ENCODE assay signal across 8 cellular contexts in genomic region chr10:109852004-109852717, GRCh38.
DNase-seq lines count a peak whose midpoint lies in the region; ATAC-seq and TF ChIP-seq lines count a peak whose summit lies in the region.

No MANE protein-coding gene starts in this region.

- H3K4me3 ChIP-seq in GM23338, result no peak overlapping the region

- peak; percentile 98 for ATAC-seq in GM23338

- H3K27me3 ChIP-seq in GM23338 (ENCODE audit: insufficient read depth), result no peaks in the 10 kb centered on the region

- TF ChIP-seq CTCF in GM23338 (conservative IDR thresholded peaks at IDR 0.05; ENCODE audit: low read depth in 2 of 2), result peak; percentile 88 to 99
- peak; percentile 96 for TF ChIP-seq CTCF in LNCAP (IDR thresholded peaks at IDR 0.05)
- peak; percentile 74 for TF ChIP-seq CTCF in glutamatergic neuron (IDR thresholded peaks at IDR 0.05; ENCODE audit: partially characterized antibody, unreplicated experiment)

- H3K36me3 ChIP-seq in GM23338 (ENCODE audit: insufficient read depth), result no peaks in the 10 kb centered on the region

- CTCF ChIA-PET in activated naive CD4-positive, alpha-beta T cell treated with anti-CD3 and anti-CD28 coated beads, Interleukin-2, amount 10 ng/mL, durations not matched to agents 7 days and 5 days (lab: Charles Lee), result interaction anchor here (0.8 to 1.4 kb wide), 4 partner anchors 8 to 82 kb away, joined by 3 to 8 read pairs (median 4); no protein-coding TSS in a partner anchor

- no peaks in the 10 kb centered on the region for H3K36me3 Mint-ChIP-seq in GM23338 (ENCODE audit: low read depth)
- H3K36me3 Mint-ChIP-seq in activated naive CD4-positive, alpha-beta T cell treated with anti-CD3 and anti-CD28 coated beads, Interleukin-2, amount 10 ng/mL, durations not matched to agents 7 days and 5 days, result no peaks in the 10 kb centered on the region
- H3K36me3 Mint-ChIP-seq in glutamatergic neuron (ENCODE audit: unreplicated experiment), result no peaks in the 10 kb centered on the region

- H3K4me1 ChIP-seq in GM23338 (ENCODE audit: insufficient read depth), result no peaks in the 10 kb centered on the region; the same call in 1 of the 2 replicates

- H3K9me2 ChIP-seq in GM23338 (ENCODE audit: insufficient read depth), result no peaks in the 10 kb centered on the region

- H4K20me1 ChIP-seq in GM23338 (replicated peaks; ENCODE audit: insufficient read depth), result no peaks in the 10 kb centered on the region

- peak overlapping the region; percentile 87 for H2AFZ ChIP-seq in GM23338

- H3F3A ChIP-seq in GM23338 (replicated peaks; ENCODE audit: low read depth), result no peaks in the 10 kb centered on the region

- H3K27ac Mint-ChIP-seq in GM23338 (no peak overlapping the region), glutamatergic neuron (ENCODE audit: unreplicated experiment) (no peak overlapping the region)
- H3K27ac Mint-ChIP-seq in activated naive CD4-positive, alpha-beta T cell treated with anti-CD3 and anti-CD28 coated beads, Interleukin-2, amount 10 ng/mL, durations not matched to agents 7 days and 5 days, result peak overlapping the region; percentile 4

- DNase-seq in GM03348 (ENCODE audit: low spot score) (peak; percentile 92), GM23338 (ENCODE audit: low spot score) (peak; percentile 88), SK-N-DZ (ENCODE audit: low spot score) (peak; percentile 76), glutamatergic neuron (peak; percentile 89), posterior vena cava (ENCODE audit: low spot score) (peak; percentile 92), ureter (ENCODE audit: low spot score) (peak; percentile 78)
- peak; percentile 81 for DNase-seq in activated naive CD4-positive, alpha-beta T cell treated with anti-CD3 and anti-CD28 coated beads, Interleukin-2, amount 10 ng/mL, durations not matched to agents 7 days and 5 days

- H3K4me1 Mint-ChIP-seq in GM23338, result no peaks in the 10 kb centered on the region
- H3K4me1 Mint-ChIP-seq in activated naive CD4-positive, alpha-beta T cell treated with anti-CD3 and anti-CD28 coated beads, Interleukin-2, amount 10 ng/mL, durations not matched to agents 7 days and 5 days, result peaks cover 15% of the 10 kb centered on the region
- no peaks in the 10 kb centered on the region for H3K4me1 Mint-ChIP-seq in glutamatergic neuron (ENCODE audit: low read depth, unreplicated experiment)

- H3K4me3 Mint-ChIP-seq in GM23338 (no peak overlapping the region), glutamatergic neuron (ENCODE audit: unreplicated experiment) (no peak overlapping the region)
- H3K4me3 Mint-ChIP-seq in activated naive CD4-positive, alpha-beta T cell treated with anti-CD3 and anti-CD28 coated beads, Interleukin-2, amount 10 ng/mL, durations not matched to agents 7 days and 5 days, result no peak overlapping the region

- H3K79me2 ChIP-seq in GM23338 (replicated peaks; ENCODE audit: insufficient read depth), result no peaks in the 10 kb centered on the region

- peaks cover 4% of the 10 kb centered on the region for H3K27me3 Mint-ChIP-seq in GM23338 (ENCODE audit: insufficient read depth, low read depth, poor library complexity)
- H3K27me3 Mint-ChIP-seq in activated naive CD4-positive, alpha-beta T cell treated with anti-CD3 and anti-CD28 coated beads, Interleukin-2, amount 10 ng/mL, durations not matched to agents 7 days and 5 days, result peaks cover 9% of the 10 kb centered on the region
- H3K27me3 Mint-ChIP-seq in glutamatergic neuron (ENCODE audit: unreplicated experiment), result peaks cover 2% of the 10 kb centered on the region

- H3K9me3 Mint-ChIP-seq in GM23338 (no peaks in the 10 kb centered on the region), glutamatergic neuron (ENCODE audit: unreplicated experiment) (no peaks in the 10 kb centered on the region)
- no peaks in the 10 kb centered on the region for H3K9me3 Mint-ChIP-seq in activated naive CD4-positive, alpha-beta T cell treated with anti-CD3 and anti-CD28 coated beads, Interleukin-2, amount 10 ng/mL, durations not matched to agents 7 days and 5 days

- intact Hi-C loops in posterior vena cava (cut with DNase I), result no loop called here

- H3K27ac ChIP-seq in GM23338 (ENCODE audit: low read depth), result no peak overlapping the region

- H3K4me2 ChIP-seq in GM23338, result no peak overlapping the region

TF ChIP-seq in GM23338, 12 proteins besides CTCF, POLR2A, EP300 and RAD21 (continues in another document):
- TF ChIP-seq REST (IDR thresholded peaks at IDR 0.05; ENCODE audit: unreplicated experiment) (no peak), ZNF114 (CRISPR knock-in tag; IDR thresholded peaks at IDR 0.05) (no peak), CREB1 (CRISPR knock-in tag; IDR thresholded peaks at IDR 0.05; ENCODE audit: low read depth) (no peak), POLR2AphosphoS5 (IDR thresholded peaks at IDR 0.05; ENCODE audit: low read depth) (no peak), JUNB (IDR thresholded peaks at IDR 0.05; ENCODE audit: unreplicated experiment) (no peak), ZNF331 (CRISPR knock-in tag; IDR thresholded peaks at IDR 0.05; ENCODE audit: low read depth) (no peak), EZH2 (IDR thresholded peaks at IDR 0.05; ENCODE audit: low read depth, unreplicated experiment) (no peak), NANOG (IDR thresholded peaks at IDR 0.05; ENCODE audit: borderline replicate concordance) (no peak)
